ENCODE assay signal across 35 cellular contexts in genomic region chr15:24832282-24832681, GRCh38.
"Had no signal": no experiment of that assay in that cellular context is flagged by ENCODE, and none has a peak within 500 bp of the region (broad histone marks: within the 10 kb centered on the region; RNA-seq: fewer than 3 reads in every experiment).

No MANE protein-coding gene starts in this region.

- H3K27me3 ChIP-seq: MG63 had no signal

- H3K36me3 ChIP-seq: MG63 had no signal

- H3K4me3 ChIP-seq: MG63 had no signal

- DNase-seq: Kasumi-1, MG63, MM.1S, MV-4-11, NCI-H1048, NCI-H1092, NCI-H1092 treated with DMSO at 0.1 percent for 48 hours, NCI-H1105, NCI-H1105 treated with DMSO at 0.1 percent for 48 hours, NCI-H1417, NCI-H1417 treated with DMSO at 0.1 percent for 48 hours, NCI-H1436, NCI-H1436 treated with DMSO at 0.1 percent for 48 hours, NCI-H146, NCI-H1694, NCI-H1694 treated with DMSO at 0.1 percent for 48 hours, NCI-H187, NCI-H187 treated with DMSO at 0.1 percent for 48 hours, NCI-H1930, NCI-H2029, NCI-H2029 treated with DMSO at 0.1 percent for 48 hours, NCI-H2081, NCI-H2081 treated with DMSO at 0.1 percent for 48 hours, NCI-H2107, NCI-H2171, NCI-H2171 treated with DMSO at 0.1 percent for 48 hours, NCI-H2227 treated with DMSO at 0.1 percent for 48 hours, NCI-H226, NCI-H345, NCI-H446, NCI-H446 treated with DMSO at 0.1 percent for 48 hours, NCI-H510A, NCI-H510A treated with DMSO at 0.1 percent for 48 hours, NCI-H524 treated with DMSO at 0.1 percent for 48 hours, NCI-H526 had no signal

- H3K9me3 ChIP-seq: MG63 had no signal
